Comparison of ENCODE assay signal across 1 cellular context in the genomic region with DNA sequence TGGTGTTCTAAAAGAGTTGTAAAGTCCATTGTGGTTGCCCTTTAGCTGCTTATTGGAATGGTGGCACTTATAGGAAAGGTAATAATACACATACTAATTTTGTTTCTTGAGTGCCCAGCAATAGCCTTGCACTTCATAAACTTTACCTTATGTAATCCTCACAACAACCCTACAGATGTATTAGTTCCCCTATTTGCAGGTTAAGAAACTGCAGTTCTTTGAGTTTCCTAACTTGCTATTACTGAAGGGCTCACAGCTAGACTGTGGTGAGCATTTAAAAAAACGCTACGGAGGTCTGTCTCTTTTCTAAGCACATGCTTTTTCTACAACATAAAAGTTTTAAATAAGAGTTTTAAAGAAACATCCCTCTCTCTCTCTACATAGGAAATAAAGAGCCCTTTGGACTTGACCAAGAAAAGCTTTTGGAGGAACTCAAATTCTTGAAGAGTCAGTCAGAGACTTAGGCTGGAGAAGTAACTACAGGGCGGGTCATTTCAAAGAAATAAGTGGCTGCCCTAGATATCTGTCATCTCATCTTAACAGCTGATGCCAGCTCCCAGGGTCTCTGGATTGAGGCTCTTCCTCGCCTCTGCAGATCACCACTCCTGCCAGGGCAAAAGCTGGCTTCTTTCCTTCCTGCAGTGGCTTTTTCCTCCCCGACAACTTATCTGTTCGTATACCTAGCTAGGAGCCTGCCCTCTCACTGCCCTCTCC.
TF ChIP-seq lines count a peak whose summit lies in the region.

No MANE protein-coding gene starts in this region.

TF ChIP-seq in H1, 55 proteins besides CTCF, POLR2A, EP300 and RAD21:
- TF ChIP-seq BACH1 (IDR thresholded peaks at IDR 0.05; ENCODE audit: low read length): no peak
- TF ChIP-seq NANOG (IDR thresholded peaks at IDR 0.05; ENCODE audit: insufficient read depth, low read depth, low read length, poor library complexity, severe bottlenecking): no peak
- no peak for TF ChIP-seq SP4 (IDR thresholded peaks at IDR 0.05; ENCODE audit: low read length)
